ENCODE assay signal across 8 cellular contexts in the genomic region with DNA sequence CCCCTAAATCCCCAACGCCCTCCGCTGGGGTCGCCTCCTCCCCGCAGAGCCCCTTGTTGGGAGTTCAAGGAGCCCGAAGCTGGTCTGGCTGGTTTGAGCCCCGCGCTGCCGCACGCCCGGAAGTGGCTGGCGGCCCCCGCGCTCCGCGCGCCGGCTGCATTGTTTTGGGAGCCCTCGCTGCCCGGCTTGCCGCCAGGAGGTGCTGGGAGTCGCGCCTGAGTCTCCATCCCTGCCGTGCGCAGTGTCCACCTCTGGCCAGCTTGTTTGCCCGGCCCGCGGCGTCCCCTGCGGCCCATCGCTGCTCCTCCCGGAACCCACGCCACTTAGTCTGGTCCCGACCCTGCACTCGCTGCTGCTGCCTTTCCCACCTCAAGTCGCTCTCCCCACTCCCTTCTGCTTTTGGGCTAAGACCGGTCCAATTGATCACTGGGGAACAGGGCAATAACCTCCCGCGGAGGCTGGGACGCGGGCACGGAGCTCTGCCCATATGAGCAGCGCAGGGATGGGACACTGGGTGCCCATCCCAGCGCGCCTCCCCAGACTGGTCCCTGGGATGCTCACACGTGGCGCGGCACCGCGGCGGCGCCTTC. TPM values are rescaled to one million over a fixed set of nuclear protein-coding genes. Genes with fewer than 3 reads are reported as not detected.
DNase-seq lines count a peak whose midpoint lies in the region; ATAC-seq, FAIRE-seq and TF ChIP-seq lines count a peak whose summit lies in the region.

No MANE protein-coding gene starts in this region.

- intact Hi-C loops in natural killer cell (cut with micrococcal nuclease): no loop called here

- H3K27me3 Mint-ChIP-seq in natural killer cell (ENCODE audit: low read depth in 2 of 2): peaks cover 78 to 83% of the 10 kb centered on the region in 2 donors

- H3K4me1 Mint-ChIP-seq in natural killer cell: peaks cover 9 to 25% of the 10 kb centered on the region in 2 donors

- TF ChIP-seq CTCF in natural killer cell (IDR thresholded peaks at IDR 0.05): no peak

- FAIRE-seq in urothelium cell line (lab: Jason Lieb, UNC): no peak

- no peak overlapping the region for H3K27ac Mint-ChIP-seq in natural killer cell

- DNase-seq in AG20443 (ENCODE audit: low spot score) (peak; percentile 64), ecto neural progenitor cell (ENCODE audit: low spot score) (peak; percentile 88), natural killer cell (no peak), kidney glomerular epithelial cell (lab: John Stamatoyannopoulos, UW) (no peak), COLO668 (lab: John Stamatoyannopoulos, UW; ENCODE audit: unreplicated experiment) (no peak), urothelium cell line (ENCODE audit: low spot score) (no peak)

- no peaks in the 10 kb centered on the region for H3K9me3 Mint-ChIP-seq in natural killer cell

- peak; percentile 59 for ATAC-seq in HG03139 (IDR thresholded peaks at IDR 0.05; ENCODE audit: unreplicated experiment)
- ATAC-seq in natural killer cell: peak in 1 of 3 donors; percentile 66
- no peak for ATAC-seq in GM21526 (IDR thresholded peaks at IDR 0.05; ENCODE audit: low FRiP score, unreplicated experiment)

- H3K36me3 Mint-ChIP-seq in natural killer cell: no peaks in the 10 kb centered on the region

- H3K4me3 Mint-ChIP-seq in natural killer cell: peak overlapping the region; percentile 71

RNA-seq across cellular contexts. Expression of gene SFRP2, which starts 2.2 kb away (rescaled TPM):
- not detected for total RNA-seq in natural killer cell

RNA-seq across cellular contexts. Expression of gene RNF175, which starts 31.2 kb away (rescaled TPM):
- total RNA-seq in natural killer cell: under 1 TPM in 1 of 3 donors, not detected in 2; 0.07 TPM

Comparison
In these comparisons a context has a peak if more than half of its experiments do, and no peak if none do; other contexts are left out.
1. DNase-seq: peak in AG20443 (single experiment) and ecto neural progenitor cell (single experiment); none in natural killer cell (single experiment), kidney glomerular epithelial cell (single experiment), COLO668 (single experiment) and urothelium cell line (single experiment).